Comparison of ENCODE assay signal across 14 cellular contexts in the genomic region with DNA sequence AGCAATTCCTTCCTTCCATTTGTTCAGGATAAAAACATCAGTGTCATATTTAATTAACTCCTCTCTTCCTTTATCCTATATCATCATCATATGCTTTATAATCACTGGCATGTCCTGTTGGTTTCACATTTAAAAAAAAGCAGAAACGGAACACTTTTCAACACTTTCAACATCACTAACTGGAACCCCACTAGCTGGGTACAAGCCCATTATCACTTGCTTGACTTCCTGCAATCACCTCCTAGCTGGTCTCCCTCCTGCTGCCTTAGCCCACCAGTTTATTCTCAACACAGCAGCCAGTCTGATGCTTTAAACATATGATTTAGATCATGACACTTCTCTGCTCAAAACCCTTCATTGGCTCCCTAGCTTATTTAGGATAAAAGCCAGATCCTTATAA.
DNase-seq lines count a peak whose midpoint lies in the region; ATAC-seq, FAIRE-seq and TF ChIP-seq lines count a peak whose summit lies in the region.
"Had no signal": no experiment of that assay in that cellular context is flagged by ENCODE, and none has a peak within 500 bp of the region (broad histone marks: within the 10 kb centered on the region; RNA-seq: fewer than 3 reads in every experiment).

No MANE protein-coding gene starts in this region.

- H3K9me3 Mint-ChIP-seq in Caco-2 (ENCODE audit: unreplicated experiment) = no peaks in the 10 kb centered on the region

- BruUV-seq in Caco-2 (replicated peaks; lab: Mats Ljungman, UMichigan) = no TSS peak

- POLR2A ChIA-PET in Caco-2 (lab: Charles Lee) = no interaction called here

- peaks cover 20% of the 10 kb centered on the region for H3K27me3 Mint-ChIP-seq in Caco-2 (ENCODE audit: insufficient read depth, unreplicated experiment)

- no peaks in the 10 kb centered on the region for H3K27me3 ChIP-seq in Caco-2 (replicated peaks; ENCODE audit: control insufficient read depth, insufficient read depth, low read length)

- H3K27ac Mint-ChIP-seq in Caco-2 (ENCODE audit: unreplicated experiment) = no peak overlapping the region
- H3K27ac Mint-ChIP-seq: activated CD8-positive, alpha-beta T cell treated with anti-CD3 and anti-CD28 coated beads, Interleukin-2, amount 10 ng/mL, durations not matched to agents 7 days and 5 days had no signal

- no peaks in the 10 kb centered on the region for H3K36me3 ChIP-seq in Caco-2 (ENCODE audit: control insufficient read depth, insufficient read depth, low read length)

- H3K9me3 ChIP-seq in Caco-2 = no peaks in the 10 kb centered on the region

- TF ChIP-seq POLR2A in GM12891 (IDR thresholded peaks at IDR 0.05; ENCODE audit: low read depth, low read length) (peak; percentile 62; the same call in 1 of the 2 replicates), Raji (IDR thresholded peaks at IDR 0.05; ENCODE audit: insufficient read depth, low read depth, low read length) (peak; percentile 38; the same call in 1 of the 2 replicates)

- H3K4me1 ChIP-seq in Caco-2 = no peaks in the 10 kb centered on the region

- no peaks in the 10 kb centered on the region for H3K36me3 Mint-ChIP-seq in Caco-2 (ENCODE audit: insufficient read depth, unreplicated experiment)

- H3K4me3 Mint-ChIP-seq in Caco-2 (ENCODE audit: unreplicated experiment) = no peak overlapping the region
- H3K4me3 Mint-ChIP-seq: activated CD8-positive, alpha-beta T cell treated with anti-CD3 and anti-CD28 coated beads, Interleukin-2, amount 10 ng/mL, durations not matched to agents 7 days and 5 days had no signal

- DNase-seq in GM12891 (ENCODE audit: insufficient read length, low spot score) = no peak
- peak; percentile 25 for DNase-seq in GM20000 (ENCODE audit: low spot score)
- DNase-seq in GM03348 (ENCODE audit: low spot score) = no peak
- DNase-seq in Caco-2 = no peak
- no peak for DNase-seq in stimulated activated CD4-positive, alpha-beta T cell treated with anti-CD3 and anti-CD28 coated beads, Interleukin-1b, Interleukin-23, amount 100 ng/mL, for 48 hours
- no peak for DNase-seq in iPS-NIHi7 (ENCODE audit: extremely low spot score)
- DNase-seq: activated CD8-positive, alpha-beta T cell treated with anti-CD3 and anti-CD28 coated beads, Interleukin-2, amount 10 ng/mL, durations not matched to agents 7 days and 5 days; GDM1; mesendoderm; NCI-H446 had no signal

- no peaks in the 10 kb centered on the region for H3K4me1 Mint-ChIP-seq in Caco-2 (ENCODE audit: low read depth, unreplicated experiment)

- TF ChIP-seq CTCF in GM20000 (IDR thresholded peaks at IDR 0.05; ENCODE audit: extremely low read depth, missing control alignments) (no peak), Caco-2 (IDR thresholded peaks at IDR 0.05; ENCODE audit: insufficient read depth in 1 of 2, low read depth in 1 of 2, low read length in 1 of 2, severe bottlenecking in 1 of 2, unreplicated experiment in 1 of 2) (no peak)

- intact Hi-C loops in Caco-2 (cut with micrococcal nuclease; ENCODE audit: unreplicated experiment) = no loop called here

- ATAC-seq in HG03097 (IDR thresholded peaks at IDR 0.05; ENCODE audit: low FRiP score, unreplicated experiment) = peak; percentile 42
- ATAC-seq: activated CD8-positive, alpha-beta T cell treated with anti-CD3 and anti-CD28 coated beads, Interleukin-2, amount 10 ng/mL, durations not matched to agents 7 days and 5 days; K562 had no signal

- H3K4me3 ChIP-seq in Caco-2 (ENCODE audit: low read depth, low read length) = no peak overlapping the region
- H3K4me3 ChIP-seq: K562, SK-N-MC had no signal

- FAIRE-seq in GM12891 (lab: Jason Lieb, UNC) = peak; percentile 97
- FAIRE-seq: K562 had no signal

- CTCF ChIA-PET in Caco-2 (lab: Charles Lee) = no interaction called here

TF ChIP-seq in GM12891, 5 proteins besides CTCF, POLR2A, EP300 and RAD21:
- TF ChIP-seq TAF1 (IDR thresholded peaks at IDR 0.05; ENCODE audit: low read depth, low read length) = no peak
- peak; percentile 54; the same call in 1 of the 2 replicates for TF ChIP-seq POLR2AphosphoS5 (IDR thresholded peaks at IDR 0.05; ENCODE audit: low read depth, low read length)
- no peak for TF ChIP-seq PAX5 (IDR thresholded peaks at IDR 0.05; ENCODE audit: insufficient read depth, low read length, severe bottlenecking)
- peak; percentile 97 for TF ChIP-seq SPI1 (IDR thresholded peaks at IDR 0.05; ENCODE audit: low read depth, low read length)
- peak; percentile 60; the same call in 1 of the 2 replicates for TF ChIP-seq POU2F2 (IDR thresholded peaks at IDR 0.05; ENCODE audit: low read depth, low read length)
